16 cellular contexts compared by ENCODE assay signal in genomic region chr1:183912265-183912886, GRCh38.
DNase-seq lines count a peak whose midpoint lies in the region; ATAC-seq and TF ChIP-seq lines count a peak whose summit lies in the region.
"Had no signal": no experiment of that assay in that cellular context is flagged by ENCODE, and none has a peak within 500 bp of the region (broad histone marks: within the 10 kb centered on the region; RNA-seq: fewer than 3 reads in every experiment).

No MANE protein-coding gene starts in this region.

- peaks cover 0 to 60% (median 18%) of the 10 kb centered on the region in 9 donors for H3K4me1 ChIP-seq in heart right ventricle

- no peaks in the 10 kb centered on the region for H3K9me3 Mint-ChIP-seq in stimulated activated memory B cell treated with anti-CD40 and anti-IgM and Interleukin-4, amounts not matched to agents 10 μg/mL and 1 μg/mL and 100 μg/mL, for 72 hours
- H3K9me3 Mint-ChIP-seq in activated CD4-positive, alpha-beta T cell treated with anti-CD3 and anti-CD28 coated beads for 36 hours (ENCODE audit: low read depth): no peaks in the 10 kb centered on the region
- H3K9me3 Mint-ChIP-seq: HFFc6; natural killer cell treated with Interleukin-12 subunit alpha and Interleukin-12 subunit beta and Interleukin-15 and Interleukin-18, amount 100 ng/mL, for 72 hours had no signal

- peaks cover 51% of the 10 kb centered on the region for H3K4me1 Mint-ChIP-seq in stimulated activated memory B cell treated with anti-CD40 and anti-IgM and Interleukin-4, amounts not matched to agents 10 μg/mL and 1 μg/mL and 100 μg/mL, for 72 hours
- H3K4me1 Mint-ChIP-seq in activated CD4-positive, alpha-beta T cell treated with anti-CD3 and anti-CD28 coated beads for 36 hours: peaks cover 26% of the 10 kb centered on the region

- CTCF ChIA-PET in activated CD4-positive, alpha-beta T cell treated with anti-CD3 and anti-CD28 coated beads for 36 hours (lab: Charles Lee): interaction anchor here (0.7 kb wide), 1 partner anchor 213 kb away, joined by 3 read pairs; no protein-coding TSS in a partner anchor

- peaks cover 30% of the 10 kb centered on the region for H3K36me3 Mint-ChIP-seq in stimulated activated memory B cell treated with anti-CD40 and anti-IgM and Interleukin-4, amounts not matched to agents 10 μg/mL and 1 μg/mL and 100 μg/mL, for 72 hours
- peaks cover 2% of the 10 kb centered on the region for H3K36me3 Mint-ChIP-seq in activated CD4-positive, alpha-beta T cell treated with anti-CD3 and anti-CD28 coated beads for 36 hours (ENCODE audit: low read depth)
- H3K36me3 Mint-ChIP-seq: natural killer cell treated with Interleukin-12 subunit alpha and Interleukin-12 subunit beta and Interleukin-15 and Interleukin-18, amount 100 ng/mL, for 72 hours had no signal

- WGBS in heart right ventricle, 2 donors: 92 to 96% methylated on average over 5 of the region's 5 CpGs

- H3K36me3 ChIP-seq in heart right ventricle: peaks cover 0 to 92% (median 63%) of the 10 kb centered on the region in 9 donors

- POLR2A ChIA-PET in activated CD4-positive, alpha-beta T cell treated with anti-CD3 and anti-CD28 coated beads for 36 hours (lab: Charles Lee): no interaction called here

- no peak for TF ChIP-seq CTCF in heart right ventricle (IDR thresholded peaks at IDR 0.05)

- peak overlapping the region; percentile 9 for H3K4me3 Mint-ChIP-seq in stimulated activated memory B cell treated with anti-CD40 and anti-IgM and Interleukin-4, amounts not matched to agents 10 μg/mL and 1 μg/mL and 100 μg/mL, for 72 hours
- H3K4me3 Mint-ChIP-seq in activated CD4-positive, alpha-beta T cell treated with anti-CD3 and anti-CD28 coated beads for 36 hours: no peak overlapping the region
- H3K4me3 Mint-ChIP-seq: HFFc6; natural killer cell treated with Interleukin-12 subunit alpha and Interleukin-12 subunit beta and Interleukin-15 and Interleukin-18, amount 100 ng/mL, for 72 hours had no signal

- H3K4me3 ChIP-seq in heart right ventricle: no peak overlapping the region

- no peaks in the 10 kb centered on the region for H3K9me3 ChIP-seq in heart right ventricle

- H3K27ac ChIP-seq in heart right ventricle: peak overlapping the region in 4 of 10 donors; percentile 26 to 66 (median 45)

- H3K27me3 Mint-ChIP-seq in stimulated activated memory B cell treated with anti-CD40 and anti-IgM and Interleukin-4, amounts not matched to agents 10 μg/mL and 1 μg/mL and 100 μg/mL, for 72 hours: no peaks in the 10 kb centered on the region
- H3K27me3 Mint-ChIP-seq in activated CD4-positive, alpha-beta T cell treated with anti-CD3 and anti-CD28 coated beads for 36 hours: no peaks in the 10 kb centered on the region

- ATAC-seq in GM18907 (IDR thresholded peaks at IDR 0.05; ENCODE audit: unreplicated experiment) (peak; percentile 56), HG02571 (IDR thresholded peaks at IDR 0.05; ENCODE audit: unreplicated experiment) (peak; percentile 49), HG03457 (IDR thresholded peaks at IDR 0.05; ENCODE audit: unreplicated experiment) (peak; percentile 38), heart right ventricle (no peak), Right ventricle myocardium inferior (no peak)
- ATAC-seq in stimulated activated memory B cell treated with anti-CD40 and anti-IgM and Interleukin-4, amounts not matched to agents 10 μg/mL and 1 μg/mL and 100 μg/mL, for 72 hours: peak; percentile 83
- ATAC-seq in activated CD4-positive, alpha-beta T cell treated with anti-CD3 and anti-CD28 coated beads for 36 hours: no peak
- ATAC-seq: natural killer cell treated with Interleukin-12 subunit alpha and Interleukin-12 subunit beta and Interleukin-15 and Interleukin-18, amount 100 ng/mL, for 72 hours; Panc1 had no signal

- no peak for DNase-seq in activated CD4-positive, alpha-beta T cell treated with anti-CD3 and anti-CD28 coated beads for 36 hours
- DNase-seq in heart right ventricle (no peak), Right ventricle myocardium inferior (ENCODE audit: missing footprints) (no peak)
- DNase-seq: activated CD4-positive, CD25-positive, alpha-beta regulatory T cell; activated naive CD4-positive, alpha-beta T cell; effector CD4-positive, alpha-beta T cell; HFFc6; NCI-H1436; stimulated activated CD4-positive, alpha-beta T cell treated with anti-CD3 and anti-CD28 coated beads, Interleukin-15, amount 100 ng/mL, for 24 hours; substantia nigra had no signal

- intact Hi-C loops in activated CD4-positive, alpha-beta T cell treated with anti-CD3 and anti-CD28 coated beads for 36 hours (cut with DNase I, micrococcal nuclease): loop anchor here (10.0 kb wide), 4 partner anchors 108 to 438 kb away; partner anchors contain the start of genes RGL1 (in 1 of the 2) and SMG7 (in 1 of the 2)
- intact Hi-C loops in heart right ventricle (cut with DNase I): loop anchor here in 6 of 10 donors (10.0 kb wide), 2 partner anchors 108 to 228 kb away; partner anchors contain the start of gene RGL1 (in 1 of the 6)
- intact Hi-C loops in Right ventricle myocardium inferior (cut with DNase I): loop anchor here (10.0 kb wide), 2 partner anchors 108 to 228 kb away; partner anchors contain the start of gene RGL1

- H3K27ac Mint-ChIP-seq in stimulated activated memory B cell treated with anti-CD40 and anti-IgM and Interleukin-4, amounts not matched to agents 10 μg/mL and 1 μg/mL and 100 μg/mL, for 72 hours: peak overlapping the region; percentile 86
- no peak overlapping the region for H3K27ac Mint-ChIP-seq in activated CD4-positive, alpha-beta T cell treated with anti-CD3 and anti-CD28 coated beads for 36 hours
- H3K27ac Mint-ChIP-seq: HFFc6; natural killer cell treated with Interleukin-12 subunit alpha and Interleukin-12 subunit beta and Interleukin-15 and Interleukin-18, amount 100 ng/mL, for 72 hours had no signal

- H3K27me3 ChIP-seq in heart right ventricle: no peaks in the 10 kb centered on the region

Comparison
In these comparisons a context has a peak if more than half of its experiments do, and no peak if none do; other contexts are left out.
1. ATAC-seq: peak in GM18907 (single experiment), HG02571 (single experiment), HG03457 (single experiment) and stimulated activated memory B cell treated with anti-CD40 and anti-IgM and Interleukin-4, amounts not matched to agents 10 μg/mL and 1 μg/mL and 100 μg/mL, for 72 hours (single experiment); none in activated CD4-positive, alpha-beta T cell treated with anti-CD3 and anti-CD28 coated beads for 36 hours (single experiment), heart right ventricle (0 of 8) and Right ventricle myocardium inferior (single experiment).